8 cellular contexts compared by ENCODE assay signal in genomic region chr2:8684885-8685696, GRCh38. TPM values are rescaled to one million over a fixed set of nuclear protein-coding genes. Genes with fewer than 3 reads are reported as not detected.
DNase-seq lines count a peak whose midpoint lies in the region; ATAC-seq and TF ChIP-seq lines count a peak whose summit lies in the region.

No MANE protein-coding gene starts in this region.

- TF ChIP-seq CTCF in DND-41 (IDR thresholded peaks at IDR 0.05; ENCODE audit: borderline replicate concordance, extremely low read depth, low read length, poor library complexity, severe bottlenecking) (no peak), Panc1 (IDR thresholded peaks at IDR 0.05) (no peak), heart right ventricle (IDR thresholded peaks at IDR 0.05) (no peak)

- H3K4me2 ChIP-seq in DND-41 (ENCODE audit: insufficient read depth, low read length), result peak overlapping the region; percentile 65

- H3K27ac ChIP-seq in DND-41 (ENCODE audit: low read length) (peak overlapping the region; percentile 62), Panc1 (ENCODE audit: low read length) (no peak overlapping the region), heart right ventricle (peak overlapping the region; percentile 21 to 89 (median 73))

- WGBS in heart right ventricle, 2 donors, result 2 to 3% methylated on average over 67 to 87 of the region's 87 CpGs

- H3K27me3 ChIP-seq in DND-41 (ENCODE audit: insufficient read depth, low read length, poor library complexity) (no peaks in the 10 kb centered on the region), Panc1 (ENCODE audit: control insufficient read depth, insufficient read depth, low read length) (no peaks in the 10 kb centered on the region), heart right ventricle (no peaks in the 10 kb centered on the region)

- CTCF ChIA-PET in Panc1 (lab: Charles Lee), result no interaction called here

- in situ Hi-C loops in Panc1 (cut with HindIII; ENCODE audit: low pct_unique_long_range_greater_than_20kb, low sequenced_read_pairs), result no loop called here

- H3K9me3 ChIP-seq in DND-41 (ENCODE audit: insufficient read depth, low read length, severe bottlenecking) (no peaks in the 10 kb centered on the region), Panc1 (ENCODE audit: control insufficient read depth, insufficient read depth, low read depth, low read length) (no peaks in the 10 kb centered on the region), heart right ventricle (no peaks in the 10 kb centered on the region)

- H3K36me3 Mint-ChIP-seq in activated naive CD4-positive, alpha-beta T cell treated with anti-CD3 and anti-CD28 coated beads, Interleukin-2, amount 50 U/mL, for 72 hours, result peaks cover 26 to 29% of the 10 kb centered on the region in 2 donors

- no peaks in the 10 kb centered on the region for H3K9me3 Mint-ChIP-seq in activated naive CD4-positive, alpha-beta T cell treated with anti-CD3 and anti-CD28 coated beads, Interleukin-2, amount 50 U/mL, for 72 hours

- H3K4me1 ChIP-seq in DND-41 (ENCODE audit: insufficient read depth, low read length), result peaks cover 34% of the 10 kb centered on the region
- H3K4me1 ChIP-seq in Panc1 (ENCODE audit: control insufficient read depth, insufficient read depth, low read length), result peaks cover 18% of the 10 kb centered on the region
- peaks cover 0 to 28% (median 18%) of the 10 kb centered on the region in 9 donors for H3K4me1 ChIP-seq in heart right ventricle

- intact Hi-C loops in Panc1 (cut with micrococcal nuclease; ENCODE audit: unreplicated experiment), result loop anchor here (5.0 to 10.0 kb wide), 4 partner anchors 530 to 1570 kb away; no protein-coding TSS in a partner anchor
- intact Hi-C loops in heart right ventricle (cut with DNase I), result loop anchor here (1.0 to 10.0 kb wide), 22 partner anchors 140 to 1590 kb away; no protein-coding TSS in a partner anchor
- intact Hi-C loops in posterior cingulate gyrus (cut with DNase I), result loop anchor here (1.0 to 10.0 kb wide), 7 partner anchors 58 to 1588 kb away; no protein-coding TSS in a partner anchor

- H3K27ac Mint-ChIP-seq in activated naive CD4-positive, alpha-beta T cell treated with anti-CD3 and anti-CD28 coated beads, Interleukin-2, amount 50 U/mL, for 72 hours, result peak overlapping the region; percentile 91 to 98

- peaks cover 6% of the 10 kb centered on the region; the same call in 1 of the 2 replicates for H4K20me1 ChIP-seq in DND-41 (ENCODE audit: insufficient read depth, low read length)

- H3K36me3 ChIP-seq in DND-41 (ENCODE audit: insufficient read depth, low read length) (no peaks in the 10 kb centered on the region; the same call in 1 of the 2 replicates), Panc1 (ENCODE audit: control insufficient read depth, insufficient read depth, low read length) (peaks cover 11% of the 10 kb centered on the region; the same call in 1 of the 2 replicates), heart right ventricle (peaks cover 0 to 7% (median 0%) of the 10 kb centered on the region in 9 donors)

- peak overlapping the region in 1 of 2 experiments; percentile 62; a peak in 3 of 4 replicates for H3K4me3 ChIP-seq in DND-41 (ENCODE audit: low read depth in 1 of 2, low read length in 2 of 2)
- H3K4me3 ChIP-seq in Panc1 (ENCODE audit: low read depth in 2 of 2, low read length in 2 of 2), result peak overlapping the region; percentile 30 to 55
- H3K4me3 ChIP-seq in heart right ventricle, result peak overlapping the region; percentile 54 to 96 (median 80)

- DNase-seq in DND-41, result peak; percentile 45
- no peak for DNase-seq in Panc1 (ENCODE audit: low read depth, low spot score)
- peak; percentile 51 to 77 for DNase-seq in activated naive CD4-positive, alpha-beta T cell treated with anti-CD3 and anti-CD28 coated beads, Interleukin-2, amount 50 U/mL, for 72 hours (ENCODE audit: low spot score in 2 of 2)
- peak; percentile 43 to 61 for DNase-seq in heart right ventricle
- DNase-seq in posterior cingulate gyrus, result peak in 7 of 10 donors; percentile 23 to 91 (median 54)
- no peak for DNase-seq in GDM1 (lab: John Stamatoyannopoulos, UW)

- POLR2A ChIA-PET in Panc1 (lab: Charles Lee), result interaction anchor here (0.6 kb wide), 1 partner anchor 957 kb away, joined by 4 read pairs; no protein-coding TSS in a partner anchor

- H2AFZ ChIP-seq in DND-41 (ENCODE audit: low read depth, low read length), result peak overlapping the region; percentile 73

- ATAC-seq in DND-41 (ENCODE audit: insufficient read depth, low read depth) (0 out of 3 replicates have a peak, but pooled peaks have one; percentile 0), HG03571 (IDR thresholded peaks at IDR 0.05; ENCODE audit: unreplicated experiment) (peak; percentile 4), Panc1 (peak; percentile 19), heart right ventricle (peak in 2 of 8 donors; percentile 3 to 7), HG02642 (IDR thresholded peaks at IDR 0.05; ENCODE audit: poor library complexity, unreplicated experiment) (no peak)
- ATAC-seq in activated naive CD4-positive, alpha-beta T cell treated with anti-CD3 and anti-CD28 coated beads, Interleukin-2, amount 50 U/mL, for 72 hours, result peak; percentile 3 to 7

- BruUV-seq in Panc1 (replicated peaks; lab: Mats Ljungman, UMichigan), result no TSS peak

- peaks cover 28% of the 10 kb centered on the region for H3K79me2 ChIP-seq in DND-41 (ENCODE audit: insufficient read depth, low read length)

- peak overlapping the region; percentile 62 for H3K9ac ChIP-seq in DND-41 (ENCODE audit: low read depth, low read length)

RNA-seq across cellular contexts. Expression of gene ID2, which starts 3.2 kb away (rescaled TPM):
- total RNA-seq in Panc1 (2021; ENCODE audit: unreplicated experiment), result 2.1 TPM
- polyA plus RNA-seq in Panc1 (2012; ENCODE audit: insufficient read length), result 2.1 TPM
- 100 to 1,000 TPM in 1 of 2 donors, 10 to 100 TPM in 1; 42.8 to 272 TPM for total RNA-seq in activated naive CD4-positive, alpha-beta T cell treated with anti-CD3 and anti-CD28 coated beads, Interleukin-2, amount 50 U/mL, for 72 hours
- 10 to 100 TPM; 20.8 to 49.7 (median 27.2) TPM for total RNA-seq in heart right ventricle
- 100 to 1,000 TPM in 1 of 2 donors, 10 to 100 TPM in 1; 70.3 to 113 TPM for polyA plus RNA-seq in heart right ventricle

Comparison
In these comparisons a context has a peak if more than half of its experiments do, and no peak if none do; other contexts are left out.
1. DNase-seq: peak in DND-41 (single experiment), activated naive CD4-positive, alpha-beta T cell treated with anti-CD3 and anti-CD28 coated beads, Interleukin-2, amount 50 U/mL, for 72 hours (2 of 2), heart right ventricle (2 of 2) and posterior cingulate gyrus (7 of 10); none in Panc1 (single experiment) and GDM1 (single experiment).